In genomic region chr3:112500621-112501020, GRCh38 we compare ENCODE assay signal across 19 cellular contexts. TPM values are rescaled to one million over a fixed set of nuclear protein-coding genes. Genes with fewer than 3 reads are reported as not detected.
A peak's percentile ranks its signal among the peaks of the same experiment; 100 is the strongest.
DNase-seq lines count a peak whose midpoint lies in the region; ATAC-seq and TF ChIP-seq lines count a peak whose summit lies in the region.
"Had no signal": no experiment of that assay in that cellular context is flagged by ENCODE, and none has a peak within 500 bp of the region (broad histone marks: within the 10 kb centered on the region; RNA-seq: fewer than 3 reads in every experiment).

No MANE protein-coding gene starts in this region.

- intact Hi-C loops in activated CD4-positive, alpha-beta T cell treated with anti-CD3 and anti-CD28 coated beads, Interleukin-2, amount 10 ng/mL, durations not matched to agents 24 days and 14 days (cut with micrococcal nuclease): no loop called here
- intact Hi-C loops in CD8-positive, alpha-beta T cell (cut with DNase I, micrococcal nuclease): loop anchor here in 1 of 2 experiments (2.0 kb wide), 1 partner anchor 18 kb away; no protein-coding TSS in a partner anchor
- intact Hi-C loops in naive thymus-derived CD4-positive, alpha-beta T cell (cut with micrococcal nuclease): no loop called here

- H3K27ac ChIP-seq in CD8-positive, alpha-beta T cell (ENCODE audit: low read depth, low read length): no peak overlapping the region
- H3K27ac ChIP-seq in naive thymus-derived CD4-positive, alpha-beta T cell (ENCODE audit: low read depth, low read length): peak overlapping the region; percentile 20
- H3K27ac ChIP-seq: C4-2B had no signal

- no peaks in the 10 kb centered on the region for H3K36me3 ChIP-seq in CD8-positive, alpha-beta T cell (ENCODE audit: insufficient read depth, low read length)
- H3K36me3 ChIP-seq in naive thymus-derived CD4-positive, alpha-beta T cell (ENCODE audit: control insufficient read depth in 2 of 3, insufficient read depth in 3 of 3, low read length in 3 of 3): no peaks in the 10 kb centered on the region
- H3K36me3 ChIP-seq: Peyer's patch had no signal

- no peak for TF ChIP-seq CTCF in CD8-positive, alpha-beta T cell (IDR thresholded peaks at IDR 0.05)
- no peak for TF ChIP-seq CTCF in GM10266 (IDR thresholded peaks at IDR 0.05; ENCODE audit: control insufficient read depth, insufficient read depth, low read depth, missing control alignments)

- H3K27me3 ChIP-seq in CD8-positive, alpha-beta T cell (ENCODE audit: insufficient read depth, low read length): no peaks in the 10 kb centered on the region
- H3K27me3 ChIP-seq in naive thymus-derived CD4-positive, alpha-beta T cell (ENCODE audit: control insufficient read depth in 2 of 2, insufficient read depth in 2 of 2, low read length in 2 of 2): no peaks in the 10 kb centered on the region
- H3K27me3 ChIP-seq: Peyer's patch had no signal

- H3K4me3 Mint-ChIP-seq in activated CD4-positive, alpha-beta T cell treated with anti-CD3 and anti-CD28 coated beads, Interleukin-2, amount 10 ng/mL, durations not matched to agents 24 days and 14 days: no peak overlapping the region
- H3K4me3 Mint-ChIP-seq in activated CD4-positive, alpha-beta T cell treated with anti-CD3 and anti-CD28 coated beads, Interleukin-2, amount 10 ng/mL, durations not matched to agents 7 days and 5 days: no peak overlapping the region
- H3K4me3 Mint-ChIP-seq in CD8-positive, alpha-beta T cell: no peak overlapping the region
- H3K4me3 Mint-ChIP-seq in activated naive CD8-positive, alpha-beta T cell treated with anti-CD3 and anti-CD28 coated beads for 36 hours: peak overlapping the region; percentile 99
- peak overlapping the region in 5 of 10 donors; percentile 94 to 100 (median 96) for H3K4me3 Mint-ChIP-seq in naive thymus-derived CD4-positive, alpha-beta T cell

- peaks cover 43% of the 10 kb centered on the region for H3K4me1 Mint-ChIP-seq in activated CD4-positive, alpha-beta T cell treated with anti-CD3 and anti-CD28 coated beads, Interleukin-2, amount 10 ng/mL, durations not matched to agents 24 days and 14 days
- peaks cover 40% of the 10 kb centered on the region for H3K4me1 Mint-ChIP-seq in activated CD4-positive, alpha-beta T cell treated with anti-CD3 and anti-CD28 coated beads, Interleukin-2, amount 10 ng/mL, durations not matched to agents 7 days and 5 days
- peaks cover 46% of the 10 kb centered on the region for H3K4me1 Mint-ChIP-seq in CD8-positive, alpha-beta T cell (ENCODE audit: low read depth)
- peaks cover 53% of the 10 kb centered on the region for H3K4me1 Mint-ChIP-seq in activated naive CD8-positive, alpha-beta T cell treated with anti-CD3 and anti-CD28 coated beads for 36 hours
- peaks cover 26 to 51% (median 43%) of the 10 kb centered on the region in 7 donors for H3K4me1 Mint-ChIP-seq in naive thymus-derived CD4-positive, alpha-beta T cell

- no peak overlapping the region for H3K4me3 ChIP-seq in CD8-positive, alpha-beta T cell (ENCODE audit: low read depth, low read length)
- no peak overlapping the region for H3K4me3 ChIP-seq in naive thymus-derived CD4-positive, alpha-beta T cell (ENCODE audit: low read length)
- H3K4me3 ChIP-seq: Peyer's patch had no signal

- no peak overlapping the region for H3K27ac Mint-ChIP-seq in activated CD4-positive, alpha-beta T cell treated with anti-CD3 and anti-CD28 coated beads, Interleukin-2, amount 10 ng/mL, durations not matched to agents 24 days and 14 days
- no peak overlapping the region for H3K27ac Mint-ChIP-seq in activated CD4-positive, alpha-beta T cell treated with anti-CD3 and anti-CD28 coated beads, Interleukin-2, amount 10 ng/mL, durations not matched to agents 7 days and 5 days
- peak overlapping the region; percentile 90 for H3K27ac Mint-ChIP-seq in CD8-positive, alpha-beta T cell
- H3K27ac Mint-ChIP-seq in activated naive CD8-positive, alpha-beta T cell treated with anti-CD3 and anti-CD28 coated beads for 36 hours: peak overlapping the region; percentile 98
- peak overlapping the region in 8 of 9 donors; percentile 88 to 99 (median 95) for H3K27ac Mint-ChIP-seq in naive thymus-derived CD4-positive, alpha-beta T cell

- ATAC-seq in CD8-positive, alpha-beta T cell: no peak
- no peak for ATAC-seq in naive thymus-derived CD4-positive, alpha-beta T cell
- ATAC-seq in GM19452 (IDR thresholded peaks at IDR 0.05; ENCODE audit: unreplicated experiment): no peak

- CTCF ChIA-PET in activated CD4-positive, alpha-beta T cell treated with anti-CD3 and anti-CD28 coated beads, Interleukin-2, amount 10 ng/mL, durations not matched to agents 7 days and 5 days (lab: Charles Lee): interaction anchor here (1.2 to 2.1 kb wide), 4 partner anchors 9 to 168 kb away, joined by 4 to 9 read pairs (median 6); partner anchors contain the start of gene CD200
- CTCF ChIA-PET in CD8-positive, alpha-beta T cell (lab: Charles Lee): interaction anchor here (1.0 to 2.1 kb wide), 5 partner anchors 13 to 389 kb away, joined by 3 to 5 read pairs (median 3); no protein-coding TSS in a partner anchor
- CTCF ChIA-PET in naive thymus-derived CD4-positive, alpha-beta T cell (lab: Charles Lee): interaction anchor here (1.5 to 2.0 kb wide), 2 partner anchors 16 to 36 kb away, joined by 3 to 5 read pairs; no protein-coding TSS in a partner anchor

- DNase-seq in activated CD4-positive, alpha-beta T cell treated with anti-CD3 and anti-CD28 coated beads, Interleukin-2, amount 10 ng/mL, durations not matched to agents 24 days and 14 days: peak; percentile 20
- no peak for DNase-seq in activated CD4-positive, alpha-beta T cell treated with anti-CD3 and anti-CD28 coated beads, Interleukin-2, amount 10 ng/mL, durations not matched to agents 7 days and 5 days
- no peak for DNase-seq in CD8-positive, alpha-beta T cell
- DNase-seq in activated naive CD8-positive, alpha-beta T cell treated with anti-CD3 and anti-CD28 coated beads for 36 hours: no peak
- no peak for DNase-seq in naive thymus-derived CD4-positive, alpha-beta T cell
- no peak for DNase-seq in GM10266 (ENCODE audit: extremely low spot score)
- no peak for DNase-seq in globus pallidus (ENCODE audit: low spot score)
- DNase-seq: 8988T, Calu3, DMS79 treated with DMSO at 0.1 percent for 48 hours, GDM1, GOT3, NCI-H1436, NCI-H2029 treated with DMSO at 0.1 percent for 48 hours, NCI-H510A treated with DMSO at 0.1 percent for 48 hours, Peyer's patch had no signal

- H3K36me3 Mint-ChIP-seq in activated CD4-positive, alpha-beta T cell treated with anti-CD3 and anti-CD28 coated beads, Interleukin-2, amount 10 ng/mL, durations not matched to agents 24 days and 14 days (ENCODE audit: low read depth): peaks cover 14% of the 10 kb centered on the region
- H3K36me3 Mint-ChIP-seq in activated CD4-positive, alpha-beta T cell treated with anti-CD3 and anti-CD28 coated beads, Interleukin-2, amount 10 ng/mL, durations not matched to agents 7 days and 5 days (ENCODE audit: low read depth): peaks cover 31% of the 10 kb centered on the region
- H3K36me3 Mint-ChIP-seq in CD8-positive, alpha-beta T cell: peaks cover 16% of the 10 kb centered on the region
- H3K36me3 Mint-ChIP-seq in activated naive CD8-positive, alpha-beta T cell treated with anti-CD3 and anti-CD28 coated beads for 36 hours: peaks cover 26% of the 10 kb centered on the region
- H3K36me3 Mint-ChIP-seq in naive thymus-derived CD4-positive, alpha-beta T cell: peaks cover 0 to 13% (median 6%) of the 10 kb centered on the region in 5 donors

- peaks cover 3% of the 10 kb centered on the region for H3K9me3 Mint-ChIP-seq in activated CD4-positive, alpha-beta T cell treated with anti-CD3 and anti-CD28 coated beads, Interleukin-2, amount 10 ng/mL, durations not matched to agents 24 days and 14 days
- H3K9me3 Mint-ChIP-seq in activated CD4-positive, alpha-beta T cell treated with anti-CD3 and anti-CD28 coated beads, Interleukin-2, amount 10 ng/mL, durations not matched to agents 7 days and 5 days: no peaks in the 10 kb centered on the region
- no peaks in the 10 kb centered on the region for H3K9me3 Mint-ChIP-seq in CD8-positive, alpha-beta T cell
- no peaks in the 10 kb centered on the region for H3K9me3 Mint-ChIP-seq in activated naive CD8-positive, alpha-beta T cell treated with anti-CD3 and anti-CD28 coated beads for 36 hours
- H3K9me3 Mint-ChIP-seq in naive thymus-derived CD4-positive, alpha-beta T cell: no peaks in the 10 kb centered on the region

- H3K9me3 ChIP-seq in CD8-positive, alpha-beta T cell (ENCODE audit: low read length): no peaks in the 10 kb centered on the region
- no peaks in the 10 kb centered on the region for H3K9me3 ChIP-seq in naive thymus-derived CD4-positive, alpha-beta T cell (ENCODE audit: control insufficient read depth in 2 of 3, low read length in 3 of 3)
- H3K9me3 ChIP-seq: Peyer's patch had no signal

- H3K27me3 Mint-ChIP-seq in activated CD4-positive, alpha-beta T cell treated with anti-CD3 and anti-CD28 coated beads, Interleukin-2, amount 10 ng/mL, durations not matched to agents 24 days and 14 days: no peaks in the 10 kb centered on the region
- H3K27me3 Mint-ChIP-seq in activated CD4-positive, alpha-beta T cell treated with anti-CD3 and anti-CD28 coated beads, Interleukin-2, amount 10 ng/mL, durations not matched to agents 7 days and 5 days: no peaks in the 10 kb centered on the region
- no peaks in the 10 kb centered on the region for H3K27me3 Mint-ChIP-seq in CD8-positive, alpha-beta T cell (ENCODE audit: low read depth)
- no peaks in the 10 kb centered on the region for H3K27me3 Mint-ChIP-seq in activated naive CD8-positive, alpha-beta T cell treated with anti-CD3 and anti-CD28 coated beads for 36 hours
- no peaks in the 10 kb centered on the region for H3K27me3 Mint-ChIP-seq in naive thymus-derived CD4-positive, alpha-beta T cell

- POLR2A ChIA-PET in activated CD4-positive, alpha-beta T cell treated with anti-CD3 and anti-CD28 coated beads, Interleukin-2, amount 10 ng/mL, durations not matched to agents 7 days and 5 days (lab: Charles Lee): no interaction called here
- POLR2A ChIA-PET in CD8-positive, alpha-beta T cell (lab: Charles Lee): no interaction called here
- POLR2A ChIA-PET in naive thymus-derived CD4-positive, alpha-beta T cell (lab: Charles Lee): interaction anchor here (0.6 to 4.7 kb wide), 4 partner anchors 11 to 74 kb away, joined by 3 to 30 read pairs (median 4); no protein-coding TSS in a partner anchor

- peaks cover 28% of the 10 kb centered on the region for H3K4me1 ChIP-seq in CD8-positive, alpha-beta T cell (ENCODE audit: insufficient read depth, low read length)
- H3K4me1 ChIP-seq in naive thymus-derived CD4-positive, alpha-beta T cell (ENCODE audit: control insufficient read depth in 2 of 2, insufficient read depth in 2 of 2, low read length in 2 of 2): peaks cover 5 to 20% of the 10 kb centered on the region in 2 donors
- H3K4me1 ChIP-seq: Peyer's patch had no signal

RNA-seq across cellular contexts. Expression of gene BTLA, which starts 1.3 kb away (rescaled TPM):
- 33.7 and 36.0 TPM in 2 replicates for total RNA-seq in activated CD4-positive, alpha-beta T cell treated with anti-CD3 and anti-CD28 coated beads, Interleukin-2, amount 10 ng/mL, durations not matched to agents 24 days and 14 days
- 10 to 100 TPM; 43.1 to 47.5 TPM for total RNA-seq in activated CD4-positive, alpha-beta T cell treated with anti-CD3 and anti-CD28 coated beads, Interleukin-2, amount 10 ng/mL, durations not matched to agents 7 days and 5 days
- 1 to 10 TPM; 3.0 to 4.6 TPM for total RNA-seq in CD8-positive, alpha-beta T cell
- 10 to 100 TPM; 34.1 to 41.2 TPM for total RNA-seq in activated naive CD8-positive, alpha-beta T cell treated with anti-CD3 and anti-CD28 coated beads for 36 hours
- 10 to 100 TPM; 15.6 to 29.5 (median 26.1) TPM for total RNA-seq in naive thymus-derived CD4-positive, alpha-beta T cell
- 10 to 100 TPM; 13.3 to 18.5 TPM for polyA plus RNA-seq in naive thymus-derived CD4-positive, alpha-beta T cell
- total RNA-seq: Calu3, HT1080 had no signal

Comparison
In these comparisons a context has a peak if more than half of its experiments do, and no peak if none do; other contexts are left out.
1. H3K27ac Mint-ChIP-seq: peak in CD8-positive, alpha-beta T cell (single experiment), activated naive CD8-positive, alpha-beta T cell treated with anti-CD3 and anti-CD28 coated beads for 36 hours (single experiment) and naive thymus-derived CD4-positive, alpha-beta T cell (8 of 9); none in activated CD4-positive, alpha-beta T cell treated with anti-CD3 and anti-CD28 coated beads, Interleukin-2, amount 10 ng/mL, durations not matched to agents 24 days and 14 days (single experiment) and activated CD4-positive, alpha-beta T cell treated with anti-CD3 and anti-CD28 coated beads, Interleukin-2, amount 10 ng/mL, durations not matched to agents 7 days and 5 days (single experiment).